In genomic region chr6:126726454-126726853, GRCh38 we compare ENCODE assay signal across 3 cellular contexts.
DNase-seq lines count a peak whose midpoint lies in the region; ATAC-seq and TF ChIP-seq lines count a peak whose summit lies in the region.
"Not testable (repeated sequence)": the region's sequence is repeated elsewhere in the genome, so short reads cannot be mapped to it uniquely, and the experiment has no call there.

No MANE protein-coding gene starts in this region.

- not testable (repeated sequence) for ATAC-seq in lower lobe of right lung

- H3K27ac Mint-ChIP-seq in chondrocyte (ENCODE audit: unreplicated experiment); endodermal cell: not testable (repeated sequence)

- H3K4me3 Mint-ChIP-seq in chondrocyte (ENCODE audit: unreplicated experiment); endodermal cell: not testable (repeated sequence)

- H3K9me3 Mint-ChIP-seq in chondrocyte (ENCODE audit: low read depth) (peaks cover 37% of the 10 kb centered on the region), endodermal cell (peaks cover 59% of the 10 kb centered on the region)

- H3K36me3 ChIP-seq in endodermal cell (ENCODE audit: control insufficient read depth, insufficient read depth, low read length); lower lobe of right lung: not testable (repeated sequence)

- DNase-seq in chondrocyte (ENCODE audit: low spot score) = peak; percentile 54
- not testable (repeated sequence) for DNase-seq in endodermal cell
- peak; percentile 34 for DNase-seq in lower lobe of right lung

- intact Hi-C loops in lower lobe of right lung (cut with DNase I) = not testable (repeated sequence)

- TF ChIP-seq CTCF in chondrocyte (IDR thresholded peaks at IDR 0.05); endodermal cell (conservative IDR thresholded peaks at IDR 0.05); lower lobe of right lung (IDR thresholded peaks at IDR 0.05): not testable (repeated sequence)

- H3K4me1 ChIP-seq in endodermal cell (ENCODE audit: control insufficient read depth, insufficient read depth, low read length); lower lobe of right lung: not testable (repeated sequence)

- H3K9me3 ChIP-seq in endodermal cell (ENCODE audit: control insufficient read depth, low read length) = peaks cover 18% of the 10 kb centered on the region
- not testable (repeated sequence) for H3K9me3 ChIP-seq in lower lobe of right lung

- H3K27me3 Mint-ChIP-seq in chondrocyte (ENCODE audit: low read depth); endodermal cell (ENCODE audit: insufficient read depth): not testable (repeated sequence)

- not testable (repeated sequence) for H3K9ac ChIP-seq in endodermal cell (ENCODE audit: extremely low read depth, low read length, poor library complexity, severe bottlenecking)

- H3K4me3 ChIP-seq in endodermal cell (ENCODE audit: low read length) = peak overlapping the region; percentile 56
- not testable (repeated sequence) for H3K4me3 ChIP-seq in lower lobe of right lung

- not testable (repeated sequence) for H3K4me1 Mint-ChIP-seq in chondrocyte (ENCODE audit: low read depth); endodermal cell

- H3K27ac ChIP-seq in endodermal cell (ENCODE audit: low read depth, low read length); lower lobe of right lung: not testable (repeated sequence)

- H3K27me3 ChIP-seq in endodermal cell (ENCODE audit: control insufficient read depth, insufficient read depth, low read length, poor library complexity, severe bottlenecking); lower lobe of right lung (ENCODE audit: low read depth): not testable (repeated sequence)

- H3K36me3 Mint-ChIP-seq in chondrocyte (ENCODE audit: low read depth); endodermal cell (ENCODE audit: low read depth): not testable (repeated sequence)

- WGBS in endodermal cell (ENCODE audit: insufficient coverage in 1 of 2, insufficient read length in 1 of 2), 2 experiments = 91% methylated on average over 7 of the region's 7 CpGs; no CpG with 5 or more reads in 1 of the 2 experiments
